ENCODE assay signal across 8 cellular contexts in genomic region chr15:75648156-75649000, GRCh38. TPM values are rescaled to one million over a fixed set of nuclear protein-coding genes. Genes with fewer than 3 reads are reported as not detected.
A peak's percentile ranks its signal among the peaks of the same experiment; 100 is the strongest.
DNase-seq lines count a peak whose midpoint lies in the region; ATAC-seq, FAIRE-seq and TF ChIP-seq lines count a peak whose summit lies in the region.

No MANE protein-coding gene starts in this region.

- WGBS in pancreas, 2 donors: 3% methylated on average over 31 to 34 of the region's 34 CpGs

- ATAC-seq in activated CD8-positive, alpha-beta memory T cell treated with anti-CD3 and anti-CD28 coated beads, Interleukin-2, amount 10 ng/mL, durations not matched to agents 7 days and 5 days: no peak
- peak; percentile 1 for ATAC-seq in activated T-helper 17 cell treated with anti-CD3 and anti-CD28 coated beads, Interleukin-2, amount 50 U/mL, for 72 hours (replicated peaks)
- ATAC-seq in pancreas (peak; percentile 16 to 31 (median 25)), HG02970 (IDR thresholded peaks at IDR 0.05; ENCODE audit: low FRiP score, unreplicated experiment) (no peak)

- H3K27ac ChIP-seq in cardiac muscle cell: peak overlapping the region; percentile 84
- peak overlapping the region; percentile 93 to 99 (median 96) for H3K27ac ChIP-seq in pancreas

- H3K4me1 ChIP-seq in cardiac muscle cell (ENCODE audit: low read depth) (peaks cover 25% of the 10 kb centered on the region), pancreas (peaks cover 12 to 50% (median 21%) of the 10 kb centered on the region in 3 donors)

- intact Hi-C loops in pancreas (cut with DNase I): no loop called here

- H3K36me3 ChIP-seq in cardiac muscle cell (no peaks in the 10 kb centered on the region), pancreas (no peaks in the 10 kb centered on the region)

- no peaks in the 10 kb centered on the region for H3K9me3 Mint-ChIP-seq in activated CD8-positive, alpha-beta memory T cell treated with anti-CD3 and anti-CD28 coated beads, Interleukin-2, amount 10 ng/mL, durations not matched to agents 7 days and 5 days (ENCODE audit: low read depth)
- no peaks in the 10 kb centered on the region for H3K9me3 Mint-ChIP-seq in activated T-helper 17 cell treated with anti-CD3 and anti-CD28 coated beads, Interleukin-2, amount 50 U/mL, for 72 hours

- H3K27me3 Mint-ChIP-seq in activated CD8-positive, alpha-beta memory T cell treated with anti-CD3 and anti-CD28 coated beads, Interleukin-2, amount 10 ng/mL, durations not matched to agents 7 days and 5 days: peaks cover 19% of the 10 kb centered on the region
- no peaks in the 10 kb centered on the region for H3K27me3 Mint-ChIP-seq in activated T-helper 17 cell treated with anti-CD3 and anti-CD28 coated beads, Interleukin-2, amount 50 U/mL, for 72 hours

- H3K9me3 ChIP-seq in cardiac muscle cell (ENCODE audit: low read depth): no peaks in the 10 kb centered on the region
- no peaks in the 10 kb centered on the region for H3K9me3 ChIP-seq in pancreas

- TF ChIP-seq CTCF in cardiac muscle cell (IDR thresholded peaks at IDR 0.05; ENCODE audit: low read depth, low read length): no peak
- no peak for TF ChIP-seq CTCF in pancreas (IDR thresholded peaks at IDR 0.05)

- peak overlapping the region; percentile 76 for H3K4me3 Mint-ChIP-seq in activated CD8-positive, alpha-beta memory T cell treated with anti-CD3 and anti-CD28 coated beads, Interleukin-2, amount 10 ng/mL, durations not matched to agents 7 days and 5 days
- H3K4me3 Mint-ChIP-seq in activated T-helper 17 cell treated with anti-CD3 and anti-CD28 coated beads, Interleukin-2, amount 50 U/mL, for 72 hours: peak overlapping the region; percentile 87

- H3K27me3 ChIP-seq in cardiac muscle cell: no peaks in the 10 kb centered on the region
- H3K27me3 ChIP-seq in pancreas: no peaks in the 10 kb centered on the region

- DNase-seq in activated CD8-positive, alpha-beta memory T cell treated with anti-CD3 and anti-CD28 coated beads, Interleukin-2, amount 10 ng/mL, durations not matched to agents 7 days and 5 days: no peak
- DNase-seq in activated CD8-positive, alpha-beta memory T cell treated with anti-CD3 and anti-CD28 coated beads for 24 hours: no peak
- DNase-seq in cardiac muscle cell (ENCODE audit: low read depth in 1 of 2, low spot score in 1 of 2): peak; percentile 59 to 65
- DNase-seq in pancreas: peak in 5 of 6 donors; percentile 53 to 73 (median 64)
- DNase-seq in germinal center (ENCODE audit: low spot score): no peak
- no peak for DNase-seq in middle frontal gyrus (ENCODE audit: extremely low spot score, low spot score)

- H3K4me3 ChIP-seq in cardiac muscle cell (peak overlapping the region; percentile 70), pancreas (peak overlapping the region; percentile 60 to 87 (median 81))

- no peak for FAIRE-seq in pancreas (lab: Jason Lieb, UNC)

- CTCF ChIA-PET in activated CD8-positive, alpha-beta memory T cell treated with anti-CD3 and anti-CD28 coated beads, Interleukin-2, amount 10 ng/mL, durations not matched to agents 7 days and 5 days (lab: Charles Lee): interaction anchor here (0.7 to 2.6 kb wide), 12 partner anchors 10 to 282 kb away, joined by 3 to 14 read pairs (median 5); partner anchors contain the start of gene MAN2C1

- H3K36me3 Mint-ChIP-seq in activated CD8-positive, alpha-beta memory T cell treated with anti-CD3 and anti-CD28 coated beads, Interleukin-2, amount 10 ng/mL, durations not matched to agents 7 days and 5 days: no peaks in the 10 kb centered on the region
- no peaks in the 10 kb centered on the region for H3K36me3 Mint-ChIP-seq in activated T-helper 17 cell treated with anti-CD3 and anti-CD28 coated beads, Interleukin-2, amount 50 U/mL, for 72 hours (ENCODE audit: low read depth)

- no peak overlapping the region for H3K27ac Mint-ChIP-seq in activated CD8-positive, alpha-beta memory T cell treated with anti-CD3 and anti-CD28 coated beads, Interleukin-2, amount 10 ng/mL, durations not matched to agents 7 days and 5 days
- peak overlapping the region; percentile 41 for H3K27ac Mint-ChIP-seq in activated T-helper 17 cell treated with anti-CD3 and anti-CD28 coated beads, Interleukin-2, amount 50 U/mL, for 72 hours

- peaks cover 26% of the 10 kb centered on the region for H3K4me1 Mint-ChIP-seq in activated CD8-positive, alpha-beta memory T cell treated with anti-CD3 and anti-CD28 coated beads, Interleukin-2, amount 10 ng/mL, durations not matched to agents 7 days and 5 days
- H3K4me1 Mint-ChIP-seq in activated T-helper 17 cell treated with anti-CD3 and anti-CD28 coated beads, Interleukin-2, amount 50 U/mL, for 72 hours: peaks cover 20% of the 10 kb centered on the region

RNA-seq across cellular contexts. Expression of gene SNX33, which starts 0.7 kb away (rescaled TPM):
- total RNA-seq in activated CD8-positive, alpha-beta memory T cell treated with anti-CD3 and anti-CD28 coated beads, Interleukin-2, amount 10 ng/mL, durations not matched to agents 7 days and 5 days: 1 to 10 TPM; 1.4 to 3.5 TPM
- total RNA-seq in activated T-helper 17 cell treated with anti-CD3 and anti-CD28 coated beads, Interleukin-2, amount 50 U/mL, for 72 hours: 10 to 100 TPM in 1 of 2 donors, 1 to 10 TPM in 1; 2.6 to 12.1 TPM
- total RNA-seq in cardiac muscle cell: 14.0 and 17.1 TPM in 2 replicates
- 9.5 and 12.5 TPM in 2 replicates for polyA plus RNA-seq in cardiac muscle cell
- total RNA-seq in pancreas: 10 to 100 TPM; 12.8 to 24.1 (median 14.6) TPM
- polyA plus RNA-seq in pancreas: 10 to 100 TPM in 1 of 2 donors, 1 to 10 TPM in 1; 9.8 to 13.2 TPM

RNA-seq across cellular contexts. Expression of gene IMP3, which starts 8.4 kb away (rescaled TPM):
- 100 to 1,000 TPM in 1 of 2 experiments, 10 to 100 TPM in 1; 84.0 to 109 TPM for total RNA-seq in activated CD8-positive, alpha-beta memory T cell treated with anti-CD3 and anti-CD28 coated beads, Interleukin-2, amount 10 ng/mL, durations not matched to agents 7 days and 5 days
- total RNA-seq in activated T-helper 17 cell treated with anti-CD3 and anti-CD28 coated beads, Interleukin-2, amount 50 U/mL, for 72 hours: 100 to 1,000 TPM in 1 of 2 donors, 10 to 100 TPM in 1; 98.3 to 113 TPM
- total RNA-seq in cardiac muscle cell (116 and 130 TPM in 2 replicates), pancreas (10 to 100 TPM; 18.7 to 34.8 (median 29.2) TPM)
- polyA plus RNA-seq in cardiac muscle cell (83.9 and 105 TPM in 2 replicates), pancreas (10 to 100 TPM; 28.4 to 39.6 TPM)

RNA-seq across cellular contexts. Expression of gene SNUPN, which starts 22.9 kb away (rescaled TPM):
- 10 to 100 TPM; 25.8 to 27.3 TPM for total RNA-seq in activated CD8-positive, alpha-beta memory T cell treated with anti-CD3 and anti-CD28 coated beads, Interleukin-2, amount 10 ng/mL, durations not matched to agents 7 days and 5 days
- total RNA-seq in activated T-helper 17 cell treated with anti-CD3 and anti-CD28 coated beads, Interleukin-2, amount 50 U/mL, for 72 hours: 10 to 100 TPM; 26.0 to 34.8 TPM
- total RNA-seq in cardiac muscle cell (16.8 and 20.2 TPM in 2 replicates), pancreas (10 to 100 TPM in 1 of 6 donors, 1 to 10 TPM in 5; 5.1 to 11.3 (median 6.4) TPM)
- polyA plus RNA-seq in cardiac muscle cell (28.0 and 29.4 TPM in 2 replicates), pancreas (10 to 100 TPM in 1 of 2 donors, 1 to 10 TPM in 1; 8.7 to 13.1 TPM)

Comparison
In these comparisons a context has a peak if more than half of its experiments do, and no peak if none do; other contexts are left out.
1. ATAC-seq: peak in activated T-helper 17 cell treated with anti-CD3 and anti-CD28 coated beads, Interleukin-2, amount 50 U/mL, for 72 hours (single experiment) and pancreas (4 of 4); none in activated CD8-positive, alpha-beta memory T cell treated with anti-CD3 and anti-CD28 coated beads, Interleukin-2, amount 10 ng/mL, durations not matched to agents 7 days and 5 days (single experiment) and HG02970 (single experiment).
2. DNase-seq: peak in cardiac muscle cell (2 of 2) and pancreas (5 of 6); none in activated CD8-positive, alpha-beta memory T cell treated with anti-CD3 and anti-CD28 coated beads, Interleukin-2, amount 10 ng/mL, durations not matched to agents 7 days and 5 days (single experiment), activated CD8-positive, alpha-beta memory T cell treated with anti-CD3 and anti-CD28 coated beads for 24 hours (single experiment), germinal center (single experiment) and middle frontal gyrus (single experiment).